ENCODE assay signal across 9 cellular contexts in the genomic region with DNA sequence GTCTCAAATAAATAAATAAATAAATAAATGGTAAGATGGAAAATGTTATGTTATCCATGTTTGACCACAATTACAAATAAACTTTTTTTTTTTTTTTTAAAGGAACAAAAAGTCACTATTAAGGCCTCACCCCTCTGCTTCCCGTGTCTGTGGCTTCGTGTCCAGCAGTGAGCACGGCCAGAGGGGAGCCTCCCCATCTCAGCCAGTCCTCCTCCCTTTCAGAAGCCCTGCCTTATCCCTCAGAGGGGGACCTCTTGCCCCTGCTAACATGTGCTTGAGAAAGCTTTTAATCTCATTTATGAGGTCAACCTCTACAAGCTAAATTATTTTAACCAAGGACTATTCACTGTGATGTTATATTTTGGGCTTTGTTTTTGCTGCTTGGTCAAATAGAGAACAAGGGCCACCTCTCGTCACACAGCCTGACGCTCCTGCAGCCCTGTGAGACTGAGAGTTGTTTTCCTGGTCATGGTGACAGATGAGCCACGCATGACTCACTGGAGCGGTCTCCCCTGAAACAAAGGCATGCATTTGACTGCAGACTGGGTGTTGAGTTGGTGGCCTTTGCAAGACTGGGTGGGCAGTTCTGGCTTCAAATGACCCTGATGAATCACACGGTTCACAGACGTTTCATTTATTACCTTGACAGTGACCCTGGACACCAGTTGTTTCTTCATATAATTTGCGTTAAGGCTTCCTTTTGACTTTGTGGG.
DNase-seq lines count a peak whose midpoint lies in the region; ATAC-seq, FAIRE-seq and TF ChIP-seq lines count a peak whose summit lies in the region.
"Had no signal": no experiment of that assay in that cellular context is flagged by ENCODE, and none has a peak within 500 bp of the region (broad histone marks: within the 10 kb centered on the region; RNA-seq: fewer than 3 reads in every experiment).

No MANE protein-coding gene starts in this region.

- POLR2A ChIA-PET in PC-9 (lab: Charles Lee; ENCODE audit: unreplicated experiment) = interaction anchor here (0.6 kb wide), 1 partner anchor 30 kb away, joined by 3 read pairs; no protein-coding TSS in a partner anchor

- no peaks in the 10 kb centered on the region for H3K36me3 ChIP-seq in PC-9 (ENCODE audit: low read depth)
- H3K36me3 ChIP-seq in kidney (ENCODE audit: control insufficient read depth in 1 of 2, insufficient read depth in 2 of 2, low read length in 2 of 2) = no peaks in the 10 kb centered on the region
- H3K36me3 ChIP-seq in vagina = no peaks in the 10 kb centered on the region

- H3K4me3 ChIP-seq in PC-9 = peak overlapping the region; percentile 6; the same call in 1 of the 2 replicates
- H3K4me3 ChIP-seq in choroid plexus epithelial cell (ENCODE audit: low read depth, low read length) = no peak overlapping the region
- H3K4me3 ChIP-seq in kidney (ENCODE audit: low read length in 2 of 2) = no peak overlapping the region
- H3K4me3 ChIP-seq in vagina = no peak overlapping the region

- no peak overlapping the region for H3K9ac ChIP-seq in kidney (ENCODE audit: low read length in 2 of 2)

- ATAC-seq in GM21786 (IDR thresholded peaks at IDR 0.05; ENCODE audit: unreplicated experiment) = peak; percentile 48
- no peak for ATAC-seq in HG02610 (IDR thresholded peaks at IDR 0.05; ENCODE audit: unreplicated experiment)

- FAIRE-seq in kidney (lab: Jason Lieb, UNC) = no peak
- FAIRE-seq: colon had no signal

- H3K27ac ChIP-seq in PC-9 = peak overlapping the region; percentile 87
- H3K27ac ChIP-seq in kidney (ENCODE audit: low read depth in 2 of 2, low read length in 2 of 2) = no peak overlapping the region
- H3K27ac ChIP-seq in vagina = no peak overlapping the region

- no peaks in the 10 kb centered on the region for H4K20me1 ChIP-seq in PC-9 (ENCODE audit: insufficient read depth)

- H3K4me1 ChIP-seq in PC-9 (replicated peaks; ENCODE audit: insufficient read depth) (peaks cover 28% of the 10 kb centered on the region), kidney (ENCODE audit: control insufficient read depth in 1 of 2, insufficient read depth in 1 of 2, low read depth in 1 of 2, low read length in 2 of 2) (no peaks in the 10 kb centered on the region), vagina (no peaks in the 10 kb centered on the region)

- CTCF ChIA-PET in PC-9 (lab: Charles Lee) = no interaction called here

- H3K79me2 ChIP-seq in PC-9 (ENCODE audit: low read depth) = no peaks in the 10 kb centered on the region

- TF ChIP-seq POLR2A in vagina (IDR thresholded peaks at IDR 0.05) = no peak

- no peaks in the 10 kb centered on the region for H3K27me3 ChIP-seq in PC-9 (ENCODE audit: insufficient read depth, low read depth)
- no peaks in the 10 kb centered on the region for H3K27me3 ChIP-seq in vagina

- H3K9me2 ChIP-seq in PC-9 (ENCODE audit: insufficient read depth) = no peaks in the 10 kb centered on the region

- DNase-seq in PC-9 (peak; percentile 78 to 91), choroid plexus epithelial cell (ENCODE audit: low read depth) (peak; percentile 64), kidney (no peak), vagina (ENCODE audit: extremely low spot score in 2 of 2) (no peak), NCI-H187 treated with DMSO at 0.1 percent for 48 hours (lab: John Stamatoyannopoulos, UW) (no peak)
- DNase-seq in stimulated activated CD4-positive, alpha-beta T cell treated with anti-CD3 and anti-CD28 coated beads, Interleukin-1b, Interleukin-23, amount 100 ng/mL, for 24 hours (ENCODE audit: low read depth in 4 of 4, low spot score in 1 of 4) = peak; percentile 15 to 57 (median 24)

- H3K9me3 ChIP-seq in PC-9 (ENCODE audit: insufficient read depth, low read depth) = no peaks in the 10 kb centered on the region
- no peaks in the 10 kb centered on the region for H3K9me3 ChIP-seq in kidney (ENCODE audit: control insufficient read depth in 1 of 2, low read length in 2 of 2)
- H3K9me3 ChIP-seq in vagina = no peaks in the 10 kb centered on the region

- H3K4me2 ChIP-seq in PC-9 = peak overlapping the region; percentile 70

- TSS peak; percentile 76 for BruUV-seq in PC-9 (replicated peaks; lab: Mats Ljungman, UMichigan)

- TF ChIP-seq CTCF in PC-9 (conservative IDR thresholded peaks at IDR 0.05) (no peak), choroid plexus epithelial cell (conservative IDR thresholded peaks at IDR 0.05; ENCODE audit: low read depth, low read length) (no peak), kidney (IDR thresholded peaks at IDR 0.05; ENCODE audit: borderline replicate concordance, extremely low read depth, insufficient read depth) (no peak), vagina (IDR thresholded peaks at IDR 0.05) (no peak)

- H3F3A ChIP-seq in PC-9 (ENCODE audit: insufficient read depth, low read depth) = peaks cover 16% of the 10 kb centered on the region

- intact Hi-C loops in PC-9 (cut with micrococcal nuclease; ENCODE audit: unreplicated experiment) (loop anchor here (1.0 to 2.0 kb wide), 4 partner anchors 16 to 199 kb away; no protein-coding TSS in a partner anchor), kidney (cut with DNase I) (no loop called here), vagina (cut with DNase I) (no loop called here)

- peak overlapping the region; percentile 48; the same call in 1 of the 2 replicates for H2AFZ ChIP-seq in PC-9

Comparison
In these comparisons a context has a peak if more than half of its experiments do, and no peak if none do; other contexts are left out.
1. DNase-seq: peak in PC-9 (2 of 2), choroid plexus epithelial cell (single experiment) and stimulated activated CD4-positive, alpha-beta T cell treated with anti-CD3 and anti-CD28 coated beads, Interleukin-1b, Interleukin-23, amount 100 ng/mL, for 24 hours (4 of 4); none in kidney (single experiment), vagina (0 of 2) and NCI-H187 treated with DMSO at 0.1 percent for 48 hours (single experiment).